18 cellular contexts compared by ENCODE assay signal in genomic region chr3:96236499-96236898, GRCh38.
DNase-seq lines count a peak whose midpoint lies in the region; ATAC-seq, FAIRE-seq and TF ChIP-seq lines count a peak whose summit lies in the region.
"Had no signal": no experiment of that assay in that cellular context is flagged by ENCODE, and none has a peak within 500 bp of the region (broad histone marks: within the 10 kb centered on the region; RNA-seq: fewer than 3 reads in every experiment).

No MANE protein-coding gene starts in this region.

- intact Hi-C loops in PC-3 (cut with micrococcal nuclease) (no loop called here), right cardiac atrium (cut with DNase I) (no loop called here)

- no peaks in the 10 kb centered on the region for H4K20me1 ChIP-seq in PC-3 (ENCODE audit: low read length)

- no peak overlapping the region for H3K4me2 ChIP-seq in PC-3 (ENCODE audit: low read length)
- H3K4me2 ChIP-seq: A549 had no signal

- BruUV-seq in PC-3 (replicated peaks; lab: Mats Ljungman, UMichigan): no TSS peak

- CTCF ChIA-PET in PC-3 (lab: Charles Lee): no interaction called here

- H2AFZ ChIP-seq in PC-3 (ENCODE audit: low read length): no peak overlapping the region

- H3K36me3 ChIP-seq in PC-3 (ENCODE audit: low read depth, low read length): no peaks in the 10 kb centered on the region
- H3K36me3 ChIP-seq: BE2C had no signal

- H3K9ac ChIP-seq in PC-3 (ENCODE audit: low read length): no peak overlapping the region

- POLR2A ChIA-PET in PC-3 (lab: Charles Lee; ENCODE audit: unreplicated experiment): no interaction called here

- H3K9me3 ChIP-seq in PC-3 (ENCODE audit: low read length) (no peaks in the 10 kb centered on the region), right cardiac atrium (ENCODE audit: control insufficient read depth, low read length) (no peaks in the 10 kb centered on the region)
- H3K9me3 ChIP-seq: A549, BE2C had no signal

- no peaks in the 10 kb centered on the region for H3K9me2 ChIP-seq in PC-3 (replicated peaks; ENCODE audit: low read length)

- peak; percentile 13 for FAIRE-seq in urothelium cell line (lab: Jason Lieb, UNC)
- FAIRE-seq: A549 had no signal

- H3K79me2 ChIP-seq in PC-3 (ENCODE audit: low read length): no peaks in the 10 kb centered on the region

- H3K4me1 ChIP-seq in PC-3 (ENCODE audit: insufficient read depth, low read length) (no peaks in the 10 kb centered on the region), right cardiac atrium (ENCODE audit: control insufficient read depth, insufficient read depth, low read length) (no peaks in the 10 kb centered on the region)
- H3K4me1 ChIP-seq: A549 had no signal

- no peak for TF ChIP-seq CTCF in PC-3 (conservative IDR thresholded peaks at IDR 0.05; ENCODE audit: low read depth, low read length)
- no peak for TF ChIP-seq CTCF in fibroblast of the aortic adventitia (IDR thresholded peaks at IDR 0.05; ENCODE audit: insufficient read depth, low read length)

- DNase-seq in HT1080 (ENCODE audit: low read depth) (peak; percentile 32), PC-3 (peak; percentile 34), fibroblast of the aortic adventitia (ENCODE audit: low read depth) (peak; percentile 6), urothelium cell line (ENCODE audit: low spot score) (no peak), right cardiac atrium (no peak)
- DNase-seq in activated naive CD4-positive, alpha-beta T cell (lab: John Stamatoyannopoulos, UW): no peak
- DNase-seq: BE2C, EL, H9, KG1, NCI-H1092 treated with DMSO at 0.1 percent for 48 hours, NCI-H146, NCI-H2081, NCI-H2171 treated with DMSO at 0.1 percent for 48 hours, NCI-H526 treated with DMSO at 0.1 percent for 48 hours, T-helper 1 cell had no signal

- H3K27me3 ChIP-seq in PC-3 (ENCODE audit: low read length) (no peaks in the 10 kb centered on the region), right cardiac atrium (ENCODE audit: control insufficient read depth, insufficient read depth) (no peaks in the 10 kb centered on the region)
- H3K27me3 ChIP-seq: BE2C had no signal

- no peaks in the 10 kb centered on the region for H3F3A ChIP-seq in PC-3 (ENCODE audit: low read length, unreplicated experiment)

- ATAC-seq in PC-3 (peak; percentile 45), right cardiac atrium (no peak), GM19324 (IDR thresholded peaks at IDR 0.05; ENCODE audit: low FRiP score, unreplicated experiment) (no peak)
- ATAC-seq: A549 had no signal

- 59% methylated on average over 2 of the region's 2 CpGs for WGBS in right cardiac atrium

- H3K27ac ChIP-seq in PC-3 (ENCODE audit: low read length): no peak overlapping the region
- no peak overlapping the region for H3K27ac ChIP-seq in right cardiac atrium (ENCODE audit: low read length)
- H3K27ac ChIP-seq: A549 had no signal

- H3K4me3 ChIP-seq in PC-3 (ENCODE audit: low read length) (no peak overlapping the region), fibroblast of the aortic adventitia (ENCODE audit: low read depth, low read length) (no peak overlapping the region), right cardiac atrium (ENCODE audit: low read length) (no peak overlapping the region)
- H3K4me3 ChIP-seq: A549 had no signal

Comparison
In these comparisons a context has a peak if more than half of its experiments do, and no peak if none do; other contexts are left out.
1. DNase-seq: peak in HT1080 (single experiment), PC-3 (single experiment) and fibroblast of the aortic adventitia (single experiment); none in urothelium cell line (single experiment), right cardiac atrium (0 of 3) and activated naive CD4-positive, alpha-beta T cell (0 of 4).